Comparison of ENCODE assay signal across 29 cellular contexts in genomic region chr17:79506955-79507354, GRCh38.
"Had no signal": no experiment of that assay in that cellular context is flagged by ENCODE, and none has a peak within 500 bp of the region (broad histone marks: within the 10 kb centered on the region; RNA-seq: fewer than 3 reads in every experiment).

No MANE protein-coding gene starts in this region.

- DNase-seq: activated effector memory CD4-positive, alpha-beta T cell treated with anti-CD3 and anti-CD28 coated beads, Interleukin-2, amount 50 U/mL, for 16 hours; activated effector memory CD4-positive, alpha-beta T cell treated with Interleukin-2 at 50 U/mL for 16 hours; activated gamma-delta T cell; activated gamma-delta T cell treated with Interleukin-2 at 50 U/mL for 16 hours; activated naive CD4-positive, alpha-beta T cell; activated naive CD4-positive, alpha-beta T cell treated with anti-CD3 and anti-CD28 coated beads for 36 hours; activated naive CD4-positive, alpha-beta T cell treated with anti-CD3 and anti-CD28 coated beads, Interleukin-2, amount 10 ng/mL, durations not matched to agents 7 days and 5 days; activated naive CD4-positive, alpha-beta T cell treated with anti-CD3 and anti-CD28 coated beads, Interleukin-2, amount 50 U/mL, for 16 hours; activated naive CD4-positive, alpha-beta T cell treated with Interleukin-2 at 50 U/mL for 16 hours; activated naive CD8-positive, alpha-beta T cell treated with anti-CD3 and anti-CD28 coated beads for 36 hours; activated naive CD8-positive, alpha-beta T cell treated with anti-CD3 and anti-CD28 coated beads, Interleukin-2, amount 10 ng/mL, durations not matched to agents 7 days and 5 days; activated naive CD8-positive, alpha-beta T cell treated with anti-CD3 and anti-CD28 coated beads, Interleukin-2, amount 50 U/mL, for 24 hours; activated T-cell treated with anti-CD3 and anti-CD28 coated beads, Interleukin-2, amount 50 U/mL, for 1 hour; activated T-cell treated with anti-CD3 and anti-CD28 coated beads, Interleukin-2, amount 50 U/mL, for 24 hours; activated T-cell treated with anti-CD3 and anti-CD28 coated beads, Interleukin-2, amount 50 U/mL, for 4 hours; activated T-cell treated with anti-CD3 and anti-CD28 coated beads, Interleukin-2, amount 50 U/mL, for 48 hours; activated T-cell treated with anti-CD3 and anti-CD28 coated beads, Interleukin-2, amount 50 U/mL, for 72 hours; adrenal gland; amniotic stem cell; amygdala; anterior cingulate cortex; aorta; body of pancreas; brain microvascular endothelial cell; central memory CD4-positive, alpha-beta T cell; cerebellar nuclear complex had no signal

- H3K9me3 ChIP-seq: adrenal gland, ascending aorta, body of pancreas had no signal

- H3K4me1 ChIP-seq: adrenal gland, ascending aorta, body of pancreas, breast epithelium had no signal

- H3K27ac ChIP-seq: adrenal gland, ascending aorta, body of pancreas, brain microvascular endothelial cell, breast epithelium, cardiac muscle cell had no signal

- H3K36me3 ChIP-seq: adrenal gland, ascending aorta, brain microvascular endothelial cell, breast epithelium, cardiac muscle cell had no signal

- H3K4me3 ChIP-seq: adrenal gland, ascending aorta, body of pancreas, breast epithelium, cardiac muscle cell had no signal

- H3K27me3 ChIP-seq: ascending aorta, body of pancreas, brain microvascular endothelial cell, cardiac muscle cell had no signal
